ENCODE assay signal across 17 cellular contexts in the genomic region with DNA sequence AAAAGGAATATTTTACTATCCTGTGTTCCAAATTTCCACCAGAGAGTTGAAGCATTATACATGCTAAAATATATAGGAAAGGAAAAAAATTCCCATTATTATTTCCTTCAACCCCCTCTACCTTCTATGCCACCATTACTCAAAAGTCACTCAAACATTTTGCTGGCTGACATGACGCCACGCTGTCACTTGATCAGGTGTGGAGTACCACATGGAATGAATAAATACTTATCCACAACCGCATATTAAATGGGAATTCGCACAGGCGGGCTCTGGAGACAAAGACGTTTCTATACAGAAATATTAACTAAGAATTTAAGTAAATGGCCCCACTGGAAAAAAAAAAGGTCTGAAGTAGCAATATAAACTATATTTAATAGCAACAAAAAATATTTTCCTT.
DNase-seq lines count a peak whose midpoint lies in the region; ATAC-seq and TF ChIP-seq lines count a peak whose summit lies in the region.
"Had no signal": no experiment of that assay in that cellular context is flagged by ENCODE, and none has a peak within 500 bp of the region (broad histone marks: within the 10 kb centered on the region; RNA-seq: fewer than 3 reads in every experiment).

No MANE protein-coding gene starts in this region.

- H3K79me2 ChIP-seq in Karpas-422 (ENCODE audit: low read length): peaks cover 87% of the 10 kb centered on the region

- ATAC-seq in CD8-positive, alpha-beta T cell: no peak
- ATAC-seq in HG02981 (IDR thresholded peaks at IDR 0.05; ENCODE audit: unreplicated experiment): no peak

- H3K9me3 ChIP-seq in CD8-positive, alpha-beta T cell (ENCODE audit: low read length): no peaks in the 10 kb centered on the region
- no peaks in the 10 kb centered on the region for H3K9me3 ChIP-seq in Karpas-422 (ENCODE audit: low read length)
- H3K9me3 ChIP-seq: HAP-1 had no signal

- H3K4me1 ChIP-seq in CD8-positive, alpha-beta T cell (ENCODE audit: insufficient read depth, low read length): peaks cover 48% of the 10 kb centered on the region
- H3K4me1 ChIP-seq in Karpas-422 (ENCODE audit: low read length): peaks cover 67% of the 10 kb centered on the region
- H3K4me1 ChIP-seq: HAP-1 had no signal

- no peak for TF ChIP-seq CTCF in CD8-positive, alpha-beta T cell (IDR thresholded peaks at IDR 0.05)
- no peak for TF ChIP-seq CTCF in chondrocyte (IDR thresholded peaks at IDR 0.05)
- TF ChIP-seq CTCF in osteocyte (IDR thresholded peaks at IDR 0.05): no peak

- DNase-seq in CD8-positive, alpha-beta T cell: no peak
- DNase-seq in Karpas-422 (no peak), chondrocyte (ENCODE audit: low spot score) (no peak), osteocyte (ENCODE audit: extremely low spot score, unreplicated experiment) (no peak), EL (no peak), ecto neural progenitor cell (ENCODE audit: low spot score) (no peak)
- no peak for DNase-seq in activated T-helper 1 cell treated with anti-CD3 and anti-CD28 coated beads, Interleukin-12 subunit alpha, Interleukin-12 subunit beta, Interleukin-2, Interleukin-4 antibody, amounts not matched to agents 30 ng/mL and 10 ng/mL and 1 ng/mL, durations not matched to agents 14 hours and 24 hours and 36 hours (ENCODE audit: low spot score)
- DNase-seq: DMS153; NCI-H146; NCI-H2081 treated with DMSO at 0.1 percent for 48 hours; NCI-H2227 treated with DMSO at 0.1 percent for 48 hours; NCI-H526; NK-92 treated with Interleukin-12 subunit alpha and Interleukin-12 subunit beta, amount 100 ng/mL, for 24 hours had no signal

- H3K9me3 Mint-ChIP-seq in CD8-positive, alpha-beta T cell: no peaks in the 10 kb centered on the region
- H3K9me3 Mint-ChIP-seq in chondrocyte (ENCODE audit: low read depth): no peaks in the 10 kb centered on the region
- H3K9me3 Mint-ChIP-seq in osteocyte (ENCODE audit: unreplicated experiment): no peaks in the 10 kb centered on the region
- no peaks in the 10 kb centered on the region for H3K9me3 Mint-ChIP-seq in activated T-helper 1 cell treated with anti-CD3 and anti-CD28 coated beads, Interleukin-12 subunit alpha, Interleukin-12 subunit beta, Interleukin-2, Interleukin-4 antibody, amounts not matched to agents 30 ng/mL and 10 ng/mL and 1 ng/mL, durations not matched to agents 14 hours and 24 hours and 36 hours
- H3K9me3 Mint-ChIP-seq: IgD-negative memory B cell had no signal

- H3K27ac Mint-ChIP-seq in CD8-positive, alpha-beta T cell: peak overlapping the region; percentile 14
- H3K27ac Mint-ChIP-seq in chondrocyte (ENCODE audit: unreplicated experiment): peak overlapping the region; percentile 86
- H3K27ac Mint-ChIP-seq in osteocyte (ENCODE audit: unreplicated experiment): peak overlapping the region; percentile 35
- H3K27ac Mint-ChIP-seq in activated T-helper 1 cell treated with anti-CD3 and anti-CD28 coated beads, Interleukin-12 subunit alpha, Interleukin-12 subunit beta, Interleukin-2, Interleukin-4 antibody, amounts not matched to agents 30 ng/mL and 10 ng/mL and 1 ng/mL, durations not matched to agents 14 hours and 24 hours and 36 hours: no peak overlapping the region
- H3K27ac Mint-ChIP-seq: IgD-negative memory B cell had no signal

- no peak overlapping the region for H3K27ac ChIP-seq in CD8-positive, alpha-beta T cell (ENCODE audit: low read depth, low read length)
- H3K27ac ChIP-seq in Karpas-422 (ENCODE audit: low read length): peak overlapping the region; percentile 81
- H3K27ac ChIP-seq: RWPE1 had no signal

- peaks cover 8% of the 10 kb centered on the region for H3K36me3 Mint-ChIP-seq in CD8-positive, alpha-beta T cell
- H3K36me3 Mint-ChIP-seq in chondrocyte (ENCODE audit: low read depth): no peaks in the 10 kb centered on the region
- H3K36me3 Mint-ChIP-seq in osteocyte (ENCODE audit: unreplicated experiment): no peaks in the 10 kb centered on the region
- H3K36me3 Mint-ChIP-seq in activated T-helper 1 cell treated with anti-CD3 and anti-CD28 coated beads, Interleukin-12 subunit alpha, Interleukin-12 subunit beta, Interleukin-2, Interleukin-4 antibody, amounts not matched to agents 30 ng/mL and 10 ng/mL and 1 ng/mL, durations not matched to agents 14 hours and 24 hours and 36 hours (ENCODE audit: low read depth): no peaks in the 10 kb centered on the region
- H3K36me3 Mint-ChIP-seq: IgD-negative memory B cell had no signal

- peak overlapping the region; percentile 66 for H3K4me2 ChIP-seq in Karpas-422 (ENCODE audit: low read depth, low read length, poor library complexity, severe bottlenecking)

- H3K4me3 Mint-ChIP-seq in CD8-positive, alpha-beta T cell: no peak overlapping the region
- H3K4me3 Mint-ChIP-seq in chondrocyte (ENCODE audit: unreplicated experiment): no peak overlapping the region
- H3K4me3 Mint-ChIP-seq in osteocyte (ENCODE audit: unreplicated experiment): no peak overlapping the region
- no peak overlapping the region for H3K4me3 Mint-ChIP-seq in activated T-helper 1 cell treated with anti-CD3 and anti-CD28 coated beads, Interleukin-12 subunit alpha, Interleukin-12 subunit beta, Interleukin-2, Interleukin-4 antibody, amounts not matched to agents 30 ng/mL and 10 ng/mL and 1 ng/mL, durations not matched to agents 14 hours and 24 hours and 36 hours
- H3K4me3 Mint-ChIP-seq: IgD-negative memory B cell had no signal

- no peaks in the 10 kb centered on the region for H3K9me2 ChIP-seq in Karpas-422 (replicated peaks; ENCODE audit: insufficient read depth, low read length)

- CTCF ChIA-PET in CD8-positive, alpha-beta T cell (lab: Charles Lee): interaction anchor here (1.2 kb wide), 1 partner anchor 29 kb away, joined by 3 read pairs; no protein-coding TSS in a partner anchor

- POLR2A ChIA-PET in CD8-positive, alpha-beta T cell (lab: Charles Lee): no interaction called here

- H4K20me1 ChIP-seq in Karpas-422 (ENCODE audit: insufficient read depth, low read depth, low read length): no peaks in the 10 kb centered on the region; the same call in 1 of the 2 replicates

- peaks cover 51% of the 10 kb centered on the region for H3K4me1 Mint-ChIP-seq in CD8-positive, alpha-beta T cell (ENCODE audit: low read depth)
- H3K4me1 Mint-ChIP-seq in chondrocyte (ENCODE audit: low read depth) (peaks cover 49% of the 10 kb centered on the region), osteocyte (ENCODE audit: unreplicated experiment) (peaks cover 21% of the 10 kb centered on the region)
- no peaks in the 10 kb centered on the region for H3K4me1 Mint-ChIP-seq in activated T-helper 1 cell treated with anti-CD3 and anti-CD28 coated beads, Interleukin-12 subunit alpha, Interleukin-12 subunit beta, Interleukin-2, Interleukin-4 antibody, amounts not matched to agents 30 ng/mL and 10 ng/mL and 1 ng/mL, durations not matched to agents 14 hours and 24 hours and 36 hours (ENCODE audit: low read depth)

- H3K4me3 ChIP-seq in CD8-positive, alpha-beta T cell (ENCODE audit: low read depth, low read length): no peak overlapping the region
- no peak overlapping the region for H3K4me3 ChIP-seq in Karpas-422 (ENCODE audit: low read length)
- H3K4me3 ChIP-seq: HAP-1 had no signal

- H2AFZ ChIP-seq in Karpas-422 (ENCODE audit: low read length): no peak overlapping the region

- H3K9ac ChIP-seq in Karpas-422 (ENCODE audit: low read length): no peak overlapping the region

- H3K27me3 ChIP-seq in CD8-positive, alpha-beta T cell (ENCODE audit: insufficient read depth, low read length): no peaks in the 10 kb centered on the region
- H3K27me3 ChIP-seq in Karpas-422 (ENCODE audit: low read length): no peaks in the 10 kb centered on the region

- intact Hi-C loops in CD8-positive, alpha-beta T cell (cut with DNase I, micrococcal nuclease): no loop called here
- intact Hi-C loops in activated T-helper 1 cell treated with anti-CD3 and anti-CD28 coated beads, Interleukin-12 subunit alpha, Interleukin-12 subunit beta, Interleukin-2, Interleukin-4 antibody, amounts not matched to agents 30 ng/mL and 10 ng/mL and 1 ng/mL, durations not matched to agents 14 hours and 24 hours and 36 hours (cut with micrococcal nuclease): no loop called here

- H3K27me3 Mint-ChIP-seq in CD8-positive, alpha-beta T cell (ENCODE audit: low read depth): no peaks in the 10 kb centered on the region
- H3K27me3 Mint-ChIP-seq in chondrocyte (ENCODE audit: low read depth) (no peaks in the 10 kb centered on the region), osteocyte (ENCODE audit: unreplicated experiment) (no peaks in the 10 kb centered on the region)
- peaks cover 11% of the 10 kb centered on the region for H3K27me3 Mint-ChIP-seq in activated T-helper 1 cell treated with anti-CD3 and anti-CD28 coated beads, Interleukin-12 subunit alpha, Interleukin-12 subunit beta, Interleukin-2, Interleukin-4 antibody, amounts not matched to agents 30 ng/mL and 10 ng/mL and 1 ng/mL, durations not matched to agents 14 hours and 24 hours and 36 hours (ENCODE audit: insufficient read depth)
- H3K27me3 Mint-ChIP-seq: IgD-negative memory B cell had no signal

- no peaks in the 10 kb centered on the region for H3K36me3 ChIP-seq in CD8-positive, alpha-beta T cell (ENCODE audit: insufficient read depth, low read length)
- H3K36me3 ChIP-seq in Karpas-422 (ENCODE audit: insufficient read depth, low read length): no peaks in the 10 kb centered on the region
- H3K36me3 ChIP-seq: HAP-1 had no signal
